In the genomic region with DNA sequence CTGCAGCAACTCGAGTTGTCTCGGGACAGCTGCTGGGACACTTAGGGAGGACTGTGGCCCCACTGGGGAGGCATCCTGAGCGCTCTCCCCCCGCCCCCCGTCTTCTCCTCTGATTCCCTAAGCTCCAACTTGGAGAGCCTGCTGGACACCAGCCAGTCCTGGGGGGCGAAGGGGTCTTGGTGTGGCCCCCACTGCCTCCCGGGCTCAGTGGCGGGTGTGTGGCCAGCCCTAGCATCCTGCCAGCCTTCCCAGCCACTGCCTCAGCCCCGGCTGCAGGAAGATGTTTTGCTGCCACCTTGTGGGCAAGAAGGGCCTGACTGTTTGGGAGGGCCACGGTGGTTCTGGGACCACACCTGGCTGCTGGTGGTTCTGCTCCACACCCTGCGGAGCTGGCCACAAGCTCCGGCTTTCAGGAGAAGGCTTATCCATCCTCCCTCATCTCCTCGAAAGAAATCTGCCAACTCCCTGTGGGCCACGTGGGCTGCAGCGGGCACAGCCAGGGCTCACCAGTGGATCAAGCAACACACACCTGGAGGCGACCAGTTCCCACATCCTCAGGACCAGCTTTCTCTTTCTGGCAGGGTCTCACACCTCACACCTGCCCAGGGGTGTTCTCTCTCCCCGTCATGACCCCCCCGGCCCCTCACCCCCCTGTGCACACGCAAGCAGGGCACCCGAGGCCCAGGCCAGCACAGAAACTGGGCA, we compare ENCODE assay signal across 1 cellular context.
TF ChIP-seq lines count a peak whose summit lies in the region.

No MANE protein-coding gene starts in this region.

TF ChIP-seq in SK-N-SH, 30 proteins besides CTCF, POLR2A, EP300 and RAD21 (continued from another document):
- TF ChIP-seq, protein P1, sequence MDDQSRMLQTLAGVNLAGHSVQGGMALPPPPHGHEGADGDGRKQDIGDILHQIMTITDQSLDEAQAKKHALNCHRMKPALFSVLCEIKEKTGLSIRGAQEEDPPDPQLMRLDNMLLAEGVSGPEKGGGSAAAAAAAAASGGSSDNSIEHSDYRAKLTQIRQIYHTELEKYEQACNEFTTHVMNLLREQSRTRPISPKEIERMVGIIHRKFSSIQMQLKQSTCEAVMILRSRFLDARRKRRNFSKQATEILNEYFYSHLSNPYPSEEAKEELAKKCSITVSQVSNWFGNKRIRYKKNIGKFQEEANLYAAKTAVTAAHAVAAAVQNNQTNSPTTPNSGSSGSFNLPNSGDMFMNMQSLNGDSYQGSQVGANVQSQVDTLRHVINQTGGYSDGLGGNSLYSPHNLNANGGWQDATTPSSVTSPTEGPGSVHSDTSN (IDR thresholded peaks at IDR 0.05): no peak
- TF ChIP-seq POLR2AphosphoS5 (IDR thresholded peaks at IDR 0.05; ENCODE audit: low read depth, low read length) (no peak), TAF1 (IDR thresholded peaks at IDR 0.05; ENCODE audit: borderline replicate concordance, low read depth, low read length) (no peak), MEF2A (IDR thresholded peaks at IDR 0.05; ENCODE audit: borderline replicate concordance, low read depth) (no peak), FOXM1 (IDR thresholded peaks at IDR 0.05; ENCODE audit: low read depth) (no peak), SMC3 (IDR thresholded peaks at IDR 0.05; ENCODE audit: low read depth, low read length) (peak; percentile 90), NFIC (IDR thresholded peaks at IDR 0.05; ENCODE audit: borderline replicate concordance) (no peak), CHD2 (IDR thresholded peaks at IDR 0.05; ENCODE audit: low read length, partially characterized antibody) (peak; percentile 58), YY1 (IDR thresholded peaks at IDR 0.05; ENCODE audit: low read depth) (no peak), JUND (IDR thresholded peaks at IDR 0.05) (no peak), RCOR1 (IDR thresholded peaks at IDR 0.05; ENCODE audit: low read length) (peak; percentile 57; the same call in 1 of the 2 replicates), GABPA (IDR thresholded peaks at IDR 0.05; ENCODE audit: low read depth) (no peak), FOXJ3 (CRISPR knock-in tag; IDR thresholded peaks at IDR 0.05) (no peak), RXRA (IDR thresholded peaks at IDR 0.05; ENCODE audit: borderline replicate concordance, low read depth) (no peak), MXI1 (IDR thresholded peaks at IDR 0.05; ENCODE audit: low read depth, low read length) (peak; percentile 51; the same call in 1 of the 2 replicates), GATA2 (CRISPR knock-in tag; IDR thresholded peaks at IDR 0.05) (no peak), SIN3A (IDR thresholded peaks at IDR 0.05; ENCODE audit: borderline replicate concordance, low read depth, low read length) (no peak; the same call in 1 of the 2 replicates), RFX5 (IDR thresholded peaks at IDR 0.05; ENCODE audit: low read length) (no peak), EZH2phosphoT487 (IDR thresholded peaks at IDR 0.05; ENCODE audit: borderline replicate concordance, low read depth) (no peak), ELF1 (IDR thresholded peaks at IDR 0.05) (no peak), TCF12 (IDR thresholded peaks at IDR 0.05) (no peak), TEAD4 (IDR thresholded peaks at IDR 0.05; ENCODE audit: borderline replicate concordance, insufficient read depth) (no peak)
- TF ChIP-seq, protein P2, sequence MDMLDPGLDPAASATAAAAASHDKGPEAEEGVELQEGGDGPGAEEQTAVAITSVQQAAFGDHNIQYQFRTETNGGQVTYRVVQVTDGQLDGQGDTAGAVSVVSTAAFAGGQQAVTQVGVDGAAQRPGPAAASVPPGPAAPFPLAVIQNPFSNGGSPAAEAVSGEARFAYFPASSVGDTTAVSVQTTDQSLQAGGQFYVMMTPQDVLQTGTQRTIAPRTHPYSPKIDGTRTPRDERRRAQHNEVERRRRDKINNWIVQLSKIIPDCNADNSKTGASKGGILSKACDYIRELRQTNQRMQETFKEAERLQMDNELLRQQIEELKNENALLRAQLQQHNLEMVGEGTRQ (IDR thresholded peaks at IDR 0.05; ENCODE audit: borderline replicate concordance, low read depth, low read length): no peak
- TF ChIP-seq, protein P3, sequence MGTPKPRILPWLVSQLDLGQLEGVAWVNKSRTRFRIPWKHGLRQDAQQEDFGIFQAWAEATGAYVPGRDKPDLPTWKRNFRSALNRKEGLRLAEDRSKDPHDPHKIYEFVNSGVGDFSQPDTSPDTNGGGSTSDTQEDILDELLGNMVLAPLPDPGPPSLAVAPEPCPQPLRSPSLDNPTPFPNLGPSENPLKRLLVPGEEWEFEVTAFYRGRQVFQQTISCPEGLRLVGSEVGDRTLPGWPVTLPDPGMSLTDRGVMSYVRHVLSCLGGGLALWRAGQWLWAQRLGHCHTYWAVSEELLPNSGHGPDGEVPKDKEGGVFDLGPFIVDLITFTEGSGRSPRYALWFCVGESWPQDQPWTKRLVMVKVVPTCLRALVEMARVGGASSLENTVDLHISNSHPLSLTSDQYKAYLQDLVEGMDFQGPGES (IDR thresholded peaks at IDR 0.05; ENCODE audit: low read depth, low read length): peak; percentile 31; the same call in 1 of the 2 replicates
- TF ChIP-seq, protein P4, sequence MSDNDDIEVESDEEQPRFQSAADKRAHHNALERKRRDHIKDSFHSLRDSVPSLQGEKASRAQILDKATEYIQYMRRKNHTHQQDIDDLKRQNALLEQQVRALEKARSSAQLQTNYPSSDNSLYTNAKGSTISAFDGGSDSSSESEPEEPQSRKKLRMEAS (IDR thresholded peaks at IDR 0.05; ENCODE audit: low read depth): no peak
- TF ChIP-seq, protein P5, sequence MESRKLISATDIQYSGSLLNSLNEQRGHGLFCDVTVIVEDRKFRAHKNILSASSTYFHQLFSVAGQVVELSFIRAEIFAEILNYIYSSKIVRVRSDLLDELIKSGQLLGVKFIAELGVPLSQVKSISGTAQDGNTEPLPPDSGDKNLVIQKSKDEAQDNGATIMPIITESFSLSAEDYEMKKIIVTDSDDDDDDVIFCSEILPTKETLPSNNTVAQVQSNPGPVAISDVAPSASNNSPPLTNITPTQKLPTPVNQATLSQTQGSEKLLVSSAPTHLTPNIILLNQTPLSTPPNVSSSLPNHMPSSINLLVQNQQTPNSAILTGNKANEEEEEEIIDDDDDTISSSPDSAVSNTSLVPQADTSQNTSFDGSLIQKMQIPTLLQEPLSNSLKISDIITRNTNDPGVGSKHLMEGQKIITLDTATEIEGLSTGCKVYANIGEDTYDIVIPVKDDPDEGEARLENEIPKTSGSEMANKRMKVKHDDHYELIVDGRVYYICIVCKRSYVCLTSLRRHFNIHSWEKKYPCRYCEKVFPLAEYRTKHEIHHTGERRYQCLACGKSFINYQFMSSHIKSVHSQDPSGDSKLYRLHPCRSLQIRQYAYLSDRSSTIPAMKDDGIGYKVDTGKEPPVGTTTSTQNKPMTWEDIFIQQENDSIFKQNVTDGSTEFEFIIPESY (IDR thresholded peaks at IDR 0.05; ENCODE audit: borderline replicate concordance, low read depth): no peak
- TF ChIP-seq, protein P6, sequence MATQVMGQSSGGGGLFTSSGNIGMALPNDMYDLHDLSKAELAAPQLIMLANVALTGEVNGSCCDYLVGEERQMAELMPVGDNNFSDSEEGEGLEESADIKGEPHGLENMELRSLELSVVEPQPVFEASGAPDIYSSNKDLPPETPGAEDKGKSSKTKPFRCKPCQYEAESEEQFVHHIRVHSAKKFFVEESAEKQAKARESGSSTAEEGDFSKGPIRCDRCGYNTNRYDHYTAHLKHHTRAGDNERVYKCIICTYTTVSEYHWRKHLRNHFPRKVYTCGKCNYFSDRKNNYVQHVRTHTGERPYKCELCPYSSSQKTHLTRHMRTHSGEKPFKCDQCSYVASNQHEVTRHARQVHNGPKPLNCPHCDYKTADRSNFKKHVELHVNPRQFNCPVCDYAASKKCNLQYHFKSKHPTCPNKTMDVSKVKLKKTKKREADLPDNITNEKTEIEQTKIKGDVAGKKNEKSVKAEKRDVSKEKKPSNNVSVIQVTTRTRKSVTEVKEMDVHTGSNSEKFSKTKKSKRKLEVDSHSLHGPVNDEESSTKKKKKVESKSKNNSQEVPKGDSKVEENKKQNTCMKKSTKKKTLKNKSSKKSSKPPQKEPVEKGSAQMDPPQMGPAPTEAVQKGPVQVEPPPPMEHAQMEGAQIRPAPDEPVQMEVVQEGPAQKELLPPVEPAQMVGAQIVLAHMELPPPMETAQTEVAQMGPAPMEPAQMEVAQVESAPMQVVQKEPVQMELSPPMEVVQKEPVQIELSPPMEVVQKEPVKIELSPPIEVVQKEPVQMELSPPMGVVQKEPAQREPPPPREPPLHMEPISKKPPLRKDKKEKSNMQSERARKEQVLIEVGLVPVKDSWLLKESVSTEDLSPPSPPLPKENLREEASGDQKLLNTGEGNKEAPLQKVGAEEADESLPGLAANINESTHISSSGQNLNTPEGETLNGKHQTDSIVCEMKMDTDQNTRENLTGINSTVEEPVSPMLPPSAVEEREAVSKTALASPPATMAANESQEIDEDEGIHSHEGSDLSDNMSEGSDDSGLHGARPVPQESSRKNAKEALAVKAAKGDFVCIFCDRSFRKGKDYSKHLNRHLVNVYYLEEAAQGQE (IDR thresholded peaks at IDR 0.05; ENCODE audit: low read depth, low read length): no peak
- TF ChIP-seq, protein P7, sequence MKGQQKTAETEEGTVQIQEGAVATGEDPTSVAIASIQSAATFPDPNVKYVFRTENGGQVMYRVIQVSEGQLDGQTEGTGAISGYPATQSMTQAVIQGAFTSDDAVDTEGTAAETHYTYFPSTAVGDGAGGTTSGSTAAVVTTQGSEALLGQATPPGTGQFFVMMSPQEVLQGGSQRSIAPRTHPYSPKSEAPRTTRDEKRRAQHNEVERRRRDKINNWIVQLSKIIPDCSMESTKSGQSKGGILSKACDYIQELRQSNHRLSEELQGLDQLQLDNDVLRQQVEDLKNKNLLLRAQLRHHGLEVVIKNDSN (IDR thresholded peaks at IDR 0.05; ENCODE audit: borderline replicate concordance, low read depth): no peak
